Comparison of ENCODE assay signal across 12 cellular contexts in genomic region chrX:85963736-85964135, GRCh38.
DNase-seq lines count a peak whose midpoint lies in the region; ATAC-seq and TF ChIP-seq lines count a peak whose summit lies in the region.
"Had no signal": no experiment of that assay in that cellular context is flagged by ENCODE, and none has a peak within 500 bp of the region (broad histone marks: within the 10 kb centered on the region; RNA-seq: fewer than 3 reads in every experiment).

No MANE protein-coding gene starts in this region.

- H3K4me3 Mint-ChIP-seq in CD8-positive, alpha-beta memory T cell = no peak overlapping the region
- H3K4me3 Mint-ChIP-seq: activated CD8-positive, alpha-beta memory T cell treated with anti-CD3 and anti-CD28 coated beads, Interleukin-2, amount 10 ng/mL, durations not matched to agents 7 days and 5 days; H9; stimulated activated memory B cell treated with anti-CD40 and anti-IgM and Interleukin-4, amounts not matched to agents 10 μg/mL and 1 μg/mL and 100 μg/mL, for 72 hours had no signal

- CTCF ChIA-PET in CD8-positive, alpha-beta memory T cell (lab: Charles Lee) = no interaction called here

- POLR2A ChIA-PET in CD8-positive, alpha-beta memory T cell (lab: Charles Lee) = no interaction called here

- H3K9ac ChIP-seq in skeletal muscle satellite cell (ENCODE audit: low read depth, low read length) = no peak overlapping the region

- no peak for TF ChIP-seq CTCF in foreskin fibroblast (IDR thresholded peaks at IDR 0.05; ENCODE audit: low read depth, low read length)

- intact Hi-C loops in left ventricle myocardium superior (cut with micrococcal nuclease) = no loop called here

- no peaks in the 10 kb centered on the region for H3K4me1 Mint-ChIP-seq in CD8-positive, alpha-beta memory T cell
- H3K4me1 Mint-ChIP-seq: stimulated activated memory B cell treated with anti-CD40 and anti-IgM and Interleukin-4, amounts not matched to agents 10 μg/mL and 1 μg/mL and 100 μg/mL, for 72 hours had no signal

- H3K4me2 ChIP-seq in skeletal muscle satellite cell (ENCODE audit: low read length) = peak overlapping the region; percentile 36

- ATAC-seq in SK-N-SH treated with all-trans-retinoic acid at 6 μM for 48 hours (peak; percentile 94), left ventricle myocardium superior (no peak)
- ATAC-seq: activated CD8-positive, alpha-beta memory T cell treated with anti-CD3 and anti-CD28 coated beads, Interleukin-2, amount 10 ng/mL, durations not matched to agents 7 days and 5 days; stimulated activated memory B cell treated with anti-CD40 and anti-IgM and Interleukin-4, amounts not matched to agents 10 μg/mL and 1 μg/mL and 100 μg/mL, for 72 hours had no signal

- peak; percentile 28 for DNase-seq in GM04503 (ENCODE audit: low read depth)
- DNase-seq in foreskin fibroblast = peak; percentile 69 to 79
- DNase-seq in left ventricle myocardium superior = no peak
- no peak for DNase-seq in activated T-cell treated with anti-CD3 and anti-CD28 coated beads, Interleukin-2, amount 50 U/mL, for 1 hour
- no peak for DNase-seq in CD8-positive, alpha-beta memory T cell
- DNase-seq: activated CD8-positive, alpha-beta memory T cell treated with anti-CD3 and anti-CD28 coated beads, Interleukin-2, amount 10 ng/mL, durations not matched to agents 7 days and 5 days; H9; NCI-H1436 treated with DMSO at 0.1 percent for 48 hours; T-helper 9 cell had no signal

- no peak overlapping the region for H3K27ac ChIP-seq in CD8-positive, alpha-beta memory T cell (ENCODE audit: low read depth, low read length)

- H3K27me3 ChIP-seq in skeletal muscle satellite cell (ENCODE audit: control insufficient read depth, insufficient read depth, low read length) = no peaks in the 10 kb centered on the region
- no peaks in the 10 kb centered on the region for H3K27me3 ChIP-seq in CD8-positive, alpha-beta memory T cell (ENCODE audit: insufficient read depth, low read length, poor library complexity, severe bottlenecking)

- H3K9me3 ChIP-seq in skeletal muscle satellite cell (replicated peaks; ENCODE audit: low read length) = no peaks in the 10 kb centered on the region
- no peaks in the 10 kb centered on the region for H3K9me3 ChIP-seq in CD8-positive, alpha-beta memory T cell (ENCODE audit: low read length)

- no peak overlapping the region for H3K4me3 ChIP-seq in foreskin fibroblast (ENCODE audit: low read depth in 1 of 2, low read length in 2 of 2)
- H3K4me3 ChIP-seq in skeletal muscle satellite cell (ENCODE audit: low read length) = no peak overlapping the region
- H3K4me3 ChIP-seq in CD8-positive, alpha-beta memory T cell (ENCODE audit: low read length) = no peak overlapping the region

- no peaks in the 10 kb centered on the region for H3K9me3 Mint-ChIP-seq in CD8-positive, alpha-beta memory T cell
- H3K9me3 Mint-ChIP-seq: stimulated activated memory B cell treated with anti-CD40 and anti-IgM and Interleukin-4, amounts not matched to agents 10 μg/mL and 1 μg/mL and 100 μg/mL, for 72 hours had no signal

- peaks cover 0 to 4% of the 10 kb centered on the region in 2 donors for H3K27me3 Mint-ChIP-seq in CD8-positive, alpha-beta memory T cell
- H3K27me3 Mint-ChIP-seq: activated CD8-positive, alpha-beta memory T cell treated with anti-CD3 and anti-CD28 coated beads, Interleukin-2, amount 10 ng/mL, durations not matched to agents 7 days and 5 days; stimulated activated memory B cell treated with anti-CD40 and anti-IgM and Interleukin-4, amounts not matched to agents 10 μg/mL and 1 μg/mL and 100 μg/mL, for 72 hours had no signal

- H3K36me3 Mint-ChIP-seq in CD8-positive, alpha-beta memory T cell = peaks cover 0 to 13% (median 2%) of the 10 kb centered on the region in 3 donors

- H3K4me1 ChIP-seq in skeletal muscle satellite cell (ENCODE audit: control insufficient read depth, insufficient read depth, low read length) = peaks cover 8% of the 10 kb centered on the region
- no peaks in the 10 kb centered on the region for H3K4me1 ChIP-seq in CD8-positive, alpha-beta memory T cell (ENCODE audit: insufficient read depth, low read length)

- H3K36me3 ChIP-seq in skeletal muscle satellite cell (ENCODE audit: insufficient read depth, low read length) = no peaks in the 10 kb centered on the region
- no peaks in the 10 kb centered on the region for H3K36me3 ChIP-seq in CD8-positive, alpha-beta memory T cell (ENCODE audit: insufficient read depth, low read length)

- H3K27ac Mint-ChIP-seq in CD8-positive, alpha-beta memory T cell = peak overlapping the region in 1 of 8 donors; percentile 49
- H3K27ac Mint-ChIP-seq: activated CD8-positive, alpha-beta memory T cell treated with anti-CD3 and anti-CD28 coated beads, Interleukin-2, amount 10 ng/mL, durations not matched to agents 7 days and 5 days; stimulated activated memory B cell treated with anti-CD40 and anti-IgM and Interleukin-4, amounts not matched to agents 10 μg/mL and 1 μg/mL and 100 μg/mL, for 72 hours had no signal

TF ChIP-seq in SK-N-SH treated with all-trans-retinoic acid at 6 μM for 48 hours, 23 proteins besides CTCF, POLR2A, EP300 and RAD21:
- TF ChIP-seq ZFP30 (CRISPR knock-in tag; IDR thresholded peaks at IDR 0.05) (no peak), ARNTL (CRISPR knock-in tag; IDR thresholded peaks at IDR 0.05; ENCODE audit: borderline replicate concordance, low read depth) (no peak), OSR1 (CRISPR knock-in tag; IDR thresholded peaks at IDR 0.05) (no peak), ZFP3 (CRISPR knock-in tag; IDR thresholded peaks at IDR 0.05) (no peak), TSHZ2 (CRISPR knock-in tag; IDR thresholded peaks at IDR 0.05) (no peak), ISL1 (CRISPR knock-in tag; IDR thresholded peaks at IDR 0.05) (no peak), CSDC2 (CRISPR knock-in tag; IDR thresholded peaks at IDR 0.05) (no peak), ESRRG (CRISPR knock-in tag; IDR thresholded peaks at IDR 0.05) (no peak), CREB5 (CRISPR knock-in tag; IDR thresholded peaks at IDR 0.05; ENCODE audit: low read depth) (no peak), ZNF8 (CRISPR knock-in tag; IDR thresholded peaks at IDR 0.05) (no peak)
TF ChIP-seq in SK-N-SH treated with all-trans-retinoic acid at 6 μM for 48 hours: peak in this region for 0.

Comparison
In these comparisons a context has a peak if more than half of its experiments do, and no peak if none do; other contexts are left out.
1. DNase-seq: peak in GM04503 (single experiment) and foreskin fibroblast (2 of 2); none in left ventricle myocardium superior (single experiment), activated T-cell treated with anti-CD3 and anti-CD28 coated beads, Interleukin-2, amount 50 U/mL, for 1 hour (single experiment) and CD8-positive, alpha-beta memory T cell (0 of 5).